ENCODE assay signal across 8 cellular contexts in the genomic region with DNA sequence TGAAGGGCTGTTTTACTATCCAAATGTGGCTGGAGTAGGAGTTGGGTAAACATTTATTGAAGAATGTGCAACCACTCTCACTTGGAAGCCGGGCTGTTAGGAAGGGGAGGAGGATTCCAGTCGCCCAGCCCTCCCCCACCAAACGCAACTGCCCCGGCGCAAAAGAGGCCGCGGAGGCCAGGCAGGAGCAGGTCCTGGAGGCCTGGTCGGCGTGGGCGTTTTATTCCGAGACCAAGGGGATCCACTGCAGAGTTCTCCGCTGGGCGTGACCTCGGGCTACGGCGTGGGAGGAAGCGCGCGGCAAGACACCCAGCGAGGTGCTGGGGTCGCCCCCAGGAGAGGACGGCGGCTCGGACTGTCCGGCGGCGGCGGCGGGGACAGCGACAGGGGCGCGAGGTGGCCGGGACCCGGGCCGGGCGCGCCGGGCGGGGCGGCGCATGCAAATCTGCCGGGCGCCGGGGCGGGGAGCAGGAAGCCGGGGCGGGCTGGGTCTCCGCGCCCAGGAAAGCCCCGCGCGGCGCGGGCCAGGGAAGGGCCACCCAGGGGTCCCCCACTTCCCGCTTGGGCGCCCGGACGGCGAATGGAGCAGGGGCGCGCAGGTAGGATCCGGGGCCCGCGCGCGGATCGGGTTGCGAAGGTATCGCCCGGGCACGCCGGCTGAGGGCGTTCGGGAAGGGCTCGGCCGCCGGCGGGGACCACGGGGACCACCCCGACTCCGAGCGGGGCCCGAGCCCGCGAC. TPM values are rescaled to one million over a fixed set of nuclear protein-coding genes. Genes with fewer than 3 reads are reported as not detected.
DNase-seq lines count a peak whose midpoint lies in the region; ATAC-seq, FAIRE-seq and TF ChIP-seq lines count a peak whose summit lies in the region.

TSS of gene IL4R (plus strand) at position 553 of the 739 bp plus-strand sequence. CDS start 26,230 bp downstream, outside the sequence.

- no peaks in the 10 kb centered on the region for H3K9me1 ChIP-seq in endothelial cell of umbilical vein (replicated peaks; ENCODE audit: control insufficient read depth, extremely low read depth, insufficient read depth, low read length)

- intact Hi-C loops in endothelial cell of umbilical vein (cut with micrococcal nuclease), result loop anchor here (1.0 to 2.0 kb wide), 3 partner anchors 27 to 49 kb away; partner anchors contain the start of gene NSMCE1

- ATAC-seq in CD4-positive, CD25-positive, alpha-beta regulatory T cell (ENCODE audit: low read depth in 2 of 2), result peak; percentile 16 to 30
- ATAC-seq in GM21528 (IDR thresholded peaks at IDR 0.05; ENCODE audit: low FRiP score, unreplicated experiment) (peak; percentile 56), GM21526 (IDR thresholded peaks at IDR 0.05; ENCODE audit: low FRiP score, unreplicated experiment) (no peak)
- ATAC-seq in stimulated activated effector memory CD8-positive, alpha-beta T cell treated with anti-CD3 and anti-CD28 coated beads, Interleukin-12 subunit alpha, Interleukin-12 subunit beta, amount 100 ng/mL, for 72 hours, result peak; percentile 41

- H3K4me1 Mint-ChIP-seq in CD4-positive, CD25-positive, alpha-beta regulatory T cell, result peaks cover 17 to 49% (median 38%) of the 10 kb centered on the region in 4 donors
- H3K4me1 Mint-ChIP-seq in stimulated activated effector memory CD8-positive, alpha-beta T cell treated with anti-CD3 and anti-CD28 coated beads, Interleukin-12 subunit alpha, Interleukin-12 subunit beta, amount 100 ng/mL, for 72 hours, result peaks cover 58% of the 10 kb centered on the region

- peak; percentile 50 to 74 (median 63) for DNase-seq in CD4-positive, CD25-positive, alpha-beta regulatory T cell
- DNase-seq in MG63 (peak; percentile 94), endothelial cell of umbilical vein (ENCODE audit: low read depth, low spot score) (peak; percentile 59)
- DNase-seq in stimulated activated effector memory CD8-positive, alpha-beta T cell treated with anti-CD3 and anti-CD28 coated beads, Interleukin-12 subunit alpha, Interleukin-12 subunit beta, amount 100 ng/mL, for 72 hours (ENCODE audit: low spot score in 2 of 2), result peak; percentile 54 to 83

- POLR2A ChIA-PET in activated CD8-positive, alpha-beta memory T cell treated with anti-CD3 and anti-CD28 coated beads for 36 hours (lab: Charles Lee), result no interaction called here
- POLR2A ChIA-PET in endothelial cell of umbilical vein (lab: Charles Lee), result no interaction called here

- no peaks in the 10 kb centered on the region for H3K36me3 ChIP-seq in CD4-positive, CD25-positive, alpha-beta regulatory T cell (ENCODE audit: control insufficient read depth, insufficient read depth, low read length)
- peaks cover 6% of the 10 kb centered on the region; the same call in 1 of the 2 replicates for H3K36me3 ChIP-seq in MG63
- H3K36me3 ChIP-seq in endothelial cell of umbilical vein (ENCODE audit: control insufficient read depth in 2 of 2, extremely low read depth in 1 of 2, insufficient read depth in 2 of 2, low read length in 2 of 2), result peaks cover 2 to 5% of the 10 kb centered on the region in 2 experiments
- no peaks in the 10 kb centered on the region for H3K36me3 ChIP-seq in muscle layer of colon (ENCODE audit: insufficient read depth, low read length)

- no peak for TF ChIP-seq CTCF in endothelial cell of umbilical vein (IDR thresholded peaks at IDR 0.05; ENCODE audit: extremely low read depth in 1 of 2, insufficient read depth in 1 of 2, low read depth in 1 of 2, low read length in 2 of 2)

- H3K36me3 Mint-ChIP-seq in CD4-positive, CD25-positive, alpha-beta regulatory T cell, result no peaks in the 10 kb centered on the region
- peaks cover 59% of the 10 kb centered on the region for H3K36me3 Mint-ChIP-seq in stimulated activated effector memory CD8-positive, alpha-beta T cell treated with anti-CD3 and anti-CD28 coated beads, Interleukin-12 subunit alpha, Interleukin-12 subunit beta, amount 100 ng/mL, for 72 hours

- dilution Hi-C loops in endothelial cell of umbilical vein (cut with MboI; ENCODE audit: extremely low pct_ligation_motif_present, low sequenced_read_pairs), result no loop called here

- peak; percentile 69 for FAIRE-seq in endothelial cell of umbilical vein (lab: Jason Lieb, UNC)

- H3K9me3 ChIP-seq in CD4-positive, CD25-positive, alpha-beta regulatory T cell (ENCODE audit: control insufficient read depth in 2 of 2, low read length in 2 of 2), result no peaks in the 10 kb centered on the region
- H3K9me3 ChIP-seq in MG63, result no peaks in the 10 kb centered on the region
- no peaks in the 10 kb centered on the region for H3K9me3 ChIP-seq in endothelial cell of umbilical vein (replicated peaks; ENCODE audit: control insufficient read depth, insufficient read depth, low read length)
- H3K9me3 ChIP-seq in muscle layer of colon (ENCODE audit: low read length), result no peaks in the 10 kb centered on the region

- peak within 1 kb of the TSS; percentile 94 for H3K4me2 ChIP-seq in endothelial cell of umbilical vein (ENCODE audit: insufficient read depth, low read length)

- H3K27me3 Mint-ChIP-seq in CD4-positive, CD25-positive, alpha-beta regulatory T cell, result peaks cover 9% of the 10 kb centered on the region

- peak within 1 kb of the TSS; percentile 94 for H3K27ac ChIP-seq in CD4-positive, CD25-positive, alpha-beta regulatory T cell (ENCODE audit: insufficient read depth, low read length, poor library complexity, severe bottlenecking)
- H3K27ac ChIP-seq in endothelial cell of umbilical vein (ENCODE audit: insufficient read depth, low read depth, low read length) (peak within 1 kb of the TSS; percentile 99), muscle layer of colon (ENCODE audit: low read depth, low read length) (peak within 1 kb of the TSS; percentile 98)

- no TSS peak for BruUV-seq in endothelial cell of umbilical vein (replicated peaks; lab: Mats Ljungman, UMichigan)

- peaks cover 48% of the 10 kb centered on the region for H3K4me1 ChIP-seq in CD4-positive, CD25-positive, alpha-beta regulatory T cell (ENCODE audit: control insufficient read depth, insufficient read depth, low read length, poor library complexity, severe bottlenecking)
- H3K4me1 ChIP-seq in endothelial cell of umbilical vein (ENCODE audit: control insufficient read depth, extremely low read depth, insufficient read depth, low read length) (peaks cover 46% of the 10 kb centered on the region), muscle layer of colon (ENCODE audit: insufficient read depth, low read length) (peaks cover 41% of the 10 kb centered on the region)

- no peaks in the 10 kb centered on the region for H3K9me3 Mint-ChIP-seq in CD4-positive, CD25-positive, alpha-beta regulatory T cell
- no peaks in the 10 kb centered on the region for H3K9me3 Mint-ChIP-seq in stimulated activated effector memory CD8-positive, alpha-beta T cell treated with anti-CD3 and anti-CD28 coated beads, Interleukin-12 subunit alpha, Interleukin-12 subunit beta, amount 100 ng/mL, for 72 hours

- H3K4me3 Mint-ChIP-seq in CD4-positive, CD25-positive, alpha-beta regulatory T cell, result peak within 1 kb of the TSS; percentile 89 to 99 (median 95)
- H3K4me3 Mint-ChIP-seq in stimulated activated effector memory CD8-positive, alpha-beta T cell treated with anti-CD3 and anti-CD28 coated beads, Interleukin-12 subunit alpha, Interleukin-12 subunit beta, amount 100 ng/mL, for 72 hours, result peak within 1 kb of the TSS; percentile 100

- peak within 1 kb of the TSS; percentile 58 for H2AFZ ChIP-seq in endothelial cell of umbilical vein (ENCODE audit: low read depth, low read length)

- H3K9ac ChIP-seq in endothelial cell of umbilical vein (replicated peaks; ENCODE audit: extremely low read depth, insufficient read depth, low read length), result peak within 1 kb of the TSS; percentile 99
- peak within 1 kb of the TSS; percentile 95 for H3K9ac ChIP-seq in muscle layer of colon (ENCODE audit: low read length)

- peaks cover 38% of the 10 kb centered on the region for H3K79me2 ChIP-seq in endothelial cell of umbilical vein (ENCODE audit: control insufficient read depth, insufficient read depth, low read length)

- H4K20me1 ChIP-seq in endothelial cell of umbilical vein (replicated peaks; ENCODE audit: control insufficient read depth, extremely low read depth, insufficient read depth, low read length), result no peaks in the 10 kb centered on the region

- peak within 1 kb of the TSS; percentile 91 for H3K4me3 ChIP-seq in CD4-positive, CD25-positive, alpha-beta regulatory T cell (ENCODE audit: low read depth, low read length)
- H3K4me3 ChIP-seq in MG63, result peak within 1 kb of the TSS; percentile 78
- H3K4me3 ChIP-seq in endothelial cell of umbilical vein (replicated peaks in 1 of 3; ENCODE audit: insufficient read depth in 1 of 3, low read depth in 1 of 3, low read length in 3 of 3), result peak within 1 kb of the TSS; percentile 78 to 95 (median 86)
- peak within 1 kb of the TSS; percentile 76 to 100 for H3K4me3 ChIP-seq in muscle layer of colon (ENCODE audit: low read depth in 1 of 2, low read length in 2 of 2)

- H3K27ac Mint-ChIP-seq in CD4-positive, CD25-positive, alpha-beta regulatory T cell, result peak within 1 kb of the TSS; percentile 91 to 100 (median 97)
- H3K27ac Mint-ChIP-seq in stimulated activated effector memory CD8-positive, alpha-beta T cell treated with anti-CD3 and anti-CD28 coated beads, Interleukin-12 subunit alpha, Interleukin-12 subunit beta, amount 100 ng/mL, for 72 hours, result peak within 1 kb of the TSS; percentile 91

- H3K27me3 ChIP-seq in CD4-positive, CD25-positive, alpha-beta regulatory T cell (ENCODE audit: control insufficient read depth, insufficient read depth, low read length), result no peaks in the 10 kb centered on the region
- H3K27me3 ChIP-seq in MG63, result no peaks in the 10 kb centered on the region
- H3K27me3 ChIP-seq in endothelial cell of umbilical vein (ENCODE audit: control insufficient read depth in 2 of 2, insufficient read depth in 2 of 2, low read length in 2 of 2), result no peaks in the 10 kb centered on the region
- no peaks in the 10 kb centered on the region for H3K27me3 ChIP-seq in muscle layer of colon (ENCODE audit: control insufficient read depth in 1 of 2, insufficient read depth in 2 of 2, low read length in 2 of 2)

- no peak for TF ChIP-seq POLR2A in endothelial cell of umbilical vein (IDR thresholded peaks at IDR 0.05; ENCODE audit: low read depth, low read length)

- CTCF ChIA-PET in activated CD8-positive, alpha-beta memory T cell treated with anti-CD3 and anti-CD28 coated beads for 36 hours (lab: Charles Lee), result no interaction called here
- CTCF ChIA-PET in endothelial cell of umbilical vein (lab: Charles Lee), result interaction anchor here (1.3 kb wide), 1 partner anchor 79 kb away, joined by 10 read pairs; no protein-coding TSS in a partner anchor

RNA-seq across cellular contexts. Expression of gene IL4R, which starts in this region (rescaled TPM):
- 160 TPM for total RNA-seq in CD4-positive, CD25-positive, alpha-beta regulatory T cell
- polyA plus RNA-seq in CD4-positive, CD25-positive, alpha-beta regulatory T cell, result 10 to 100 TPM; 21.2 to 32.4 (median 25.8) TPM
- total RNA-seq in MG63 (2014; rRNA removed; shearing (Covaris generic); ENCODE audit: low replicate concordance), result 26.1 and 40.9 TPM in 2 replicates
- total RNA-seq in activated CD8-positive, alpha-beta memory T cell treated with anti-CD3 and anti-CD28 coated beads for 36 hours, result 100 to 1,000 TPM; 153 to 157 TPM
- total RNA-seq in endothelial cell of umbilical vein, result 139 and 150 TPM in 2 replicates
- polyA plus RNA-seq in endothelial cell of umbilical vein, result 138 and 146 TPM in 2 replicates
- 66.6 and 74.7 TPM in 2 replicates for polyA plus RNA-seq in endothelial cell of umbilical vein (2011; cell fraction: cytosol; rRNA removed)
- 157 and 166 TPM in 2 replicates for polyA plus RNA-seq in endothelial cell of umbilical vein (2011; cell fraction: nucleus; rRNA removed)
- 42.3 and 46.7 TPM in 2 replicates for polyA plus RNA-seq in endothelial cell of umbilical vein (2012)
- polyA minus RNA-seq in endothelial cell of umbilical vein, result 178 and 179 TPM in 2 replicates
- 15.6 TPM for polyA minus RNA-seq in endothelial cell of umbilical vein (2011; cell fraction: cytosol; rRNA and poly(A)+ RNA removed)
- polyA minus RNA-seq in endothelial cell of umbilical vein (2011; cell fraction: nucleus; rRNA and poly(A)+ RNA removed), result 84.3 and 84.5 TPM in 2 replicates
